In the genomic region with DNA sequence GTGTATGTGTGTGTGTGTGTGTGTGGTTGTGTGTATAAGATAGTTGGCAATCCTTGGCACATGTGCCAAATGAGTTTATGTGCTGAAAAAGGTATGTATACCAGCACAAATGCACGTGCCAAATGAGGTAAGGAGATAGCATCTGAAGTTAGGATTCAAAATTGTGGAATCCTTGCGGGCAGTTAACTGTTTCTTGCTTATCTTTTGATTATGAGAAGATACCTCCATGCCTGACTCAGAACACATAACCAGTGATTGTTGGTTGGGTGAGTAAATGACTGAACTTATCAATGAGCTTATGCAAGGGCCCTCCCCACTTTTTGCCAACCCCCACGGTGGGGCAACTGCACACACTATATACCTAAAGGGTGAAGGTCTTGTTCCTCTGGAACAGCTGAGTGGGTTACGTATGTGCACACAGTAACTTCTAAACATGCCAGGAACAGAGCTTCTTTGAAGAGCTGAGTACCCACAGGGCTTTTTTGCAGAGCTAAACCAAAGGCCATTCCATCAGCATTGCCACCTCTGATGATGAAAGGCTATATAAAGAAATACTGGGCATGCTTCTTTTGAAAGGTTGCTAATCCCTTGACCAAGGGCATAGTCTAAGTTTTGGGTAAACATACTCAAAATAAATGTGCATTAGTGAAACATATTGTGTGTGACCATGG, we compare ENCODE assay signal across 23 cellular contexts.
"Had no signal": no experiment of that assay in that cellular context is flagged by ENCODE, and none has a peak within 500 bp of the region (broad histone marks: within the 10 kb centered on the region; RNA-seq: fewer than 3 reads in every experiment).

No MANE protein-coding gene starts in this region.

- H3K9me3 ChIP-seq: heart right ventricle, lower lobe of right lung, mucosa of descending colon, neutrophil, ovary, testis, upper lobe of right lung had no signal

- H3K36me3 ChIP-seq: neutrophil, ovary had no signal

- H3K27me3 ChIP-seq: heart right ventricle, neutrophil, ovary, testis, upper lobe of right lung had no signal

- H3K27ac ChIP-seq: heart right ventricle, lower lobe of right lung, neutrophil, ovary, testis, upper lobe of right lung had no signal

- ATAC-seq: heart right ventricle; lower lobe of right lung; mucosa of descending colon; natural killer cell treated with Interleukin-12 subunit alpha and Interleukin-12 subunit beta and Interleukin-15 and Interleukin-18, amount 100 ng/mL, for 72 hours; stimulated activated naive CD8-positive, alpha-beta T cell treated with anti-CD3 and anti-CD28 coated beads, Interleukin-15, Interleukin-2, amounts not matched to agents 100 U/mL and 50 U/mL, for 24 hours; T-helper 17 cell; upper lobe of right lung; WTC11 had no signal

- H3K4me3 ChIP-seq: heart right ventricle, lower lobe of right lung, mucosa of descending colon, ovary, testis, upper lobe of right lung had no signal

- DNase-seq: activated CD4-positive, alpha-beta memory T cell treated with anti-CD3 and anti-CD28 coated beads, Interleukin-2, amount 10 ng/mL, durations not matched to agents 7 days and 5 days; activated CD4-positive, alpha-beta T cell treated with anti-CD3 and anti-CD28 coated beads for 1 hour; activated CD4-positive, alpha-beta T cell treated with anti-CD3 and anti-CD28 coated beads, Interleukin-2, amount 10 ng/mL, durations not matched to agents 7 days and 5 days; activated CD8-positive, alpha-beta memory T cell treated with anti-CD3 and anti-CD28 coated beads, Interleukin-2, amount 50 U/mL, for 48 hours; activated gamma-delta T cell; activated naive CD4-positive, alpha-beta T cell treated with anti-CD3 and anti-CD28 coated beads, Interleukin-2, amount 10 ng/mL, durations not matched to agents 7 days and 5 days; activated naive CD8-positive, alpha-beta T cell treated with anti-CD3 and anti-CD28 coated beads, Interleukin-2, amount 10 ng/mL, durations not matched to agents 7 days and 5 days; activated T-cell treated with anti-CD3 and anti-CD28 coated beads, Interleukin-2, amount 50 U/mL, for 24 hours; amniotic stem cell; central memory CD4-positive, alpha-beta T cell; heart right ventricle; lower lobe of right lung; mesenchymal stem cell; mucosa of descending colon; ovary; stimulated activated CD4-positive, alpha-beta T cell treated with anti-CD3 and anti-CD28 coated beads, Interleukin-4, amount 100 ng/mL, for 1 hour; stimulated activated naive CD8-positive, alpha-beta T cell treated with anti-CD3 and anti-CD28 coated beads, Interleukin-15, Interleukin-2, amounts not matched to agents 100 U/mL and 50 U/mL, for 24 hours; T-helper 17 cell; testis; upper lobe of right lung had no signal

- H3K4me1 ChIP-seq: lower lobe of right lung, testis, upper lobe of right lung had no signal
